ENCODE assay signal across 8 cellular contexts in the genomic region with DNA sequence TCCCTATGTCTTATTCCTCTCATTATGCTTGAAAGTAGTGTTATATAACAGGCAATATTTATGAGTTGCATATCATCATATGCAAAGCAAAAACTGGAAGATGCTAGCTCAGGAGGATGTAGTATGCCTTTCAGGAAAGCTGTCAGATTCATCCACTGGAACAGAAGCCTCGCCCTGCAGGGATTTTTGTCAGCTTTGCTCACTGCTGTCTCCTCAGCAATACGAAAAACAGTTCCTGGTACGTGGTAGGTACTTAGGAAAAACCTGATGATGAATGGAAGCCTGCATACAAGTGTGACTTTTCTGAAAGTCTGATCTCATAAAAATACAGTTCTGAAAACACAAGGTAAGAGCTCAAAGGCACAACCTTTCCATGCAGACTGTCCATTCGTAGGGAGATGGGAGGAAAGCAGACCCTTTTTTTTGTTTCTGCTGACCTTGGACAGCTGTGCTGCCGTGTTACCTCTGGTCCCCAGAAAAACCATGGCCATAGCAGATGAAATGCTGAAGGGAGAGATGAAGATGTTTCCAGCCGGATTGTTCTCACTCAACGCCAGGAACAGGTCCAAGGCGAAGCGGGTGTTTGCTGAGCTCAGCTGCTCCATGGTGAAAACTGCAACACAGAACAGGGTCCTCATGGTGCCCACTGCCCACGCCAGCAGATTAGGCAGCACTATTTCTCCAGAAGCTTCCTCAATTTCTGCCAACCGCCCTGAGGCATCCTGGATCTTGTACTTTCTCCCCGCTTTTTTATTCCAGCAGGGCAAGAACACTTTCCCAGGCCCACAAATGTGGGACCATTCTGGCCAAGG. TPM values are rescaled to one million over a fixed set of nuclear protein-coding genes. Genes with fewer than 3 reads are reported as not detected.
DNase-seq lines count a peak whose midpoint lies in the region; ATAC-seq, FAIRE-seq and TF ChIP-seq lines count a peak whose summit lies in the region.
"Had no signal": no experiment of that assay in that cellular context is flagged by ENCODE, and none has a peak within 500 bp of the region (broad histone marks: within the 10 kb centered on the region; RNA-seq: fewer than 3 reads in every experiment).

No MANE protein-coding gene starts in this region.

- H4K5ac ChIP-seq in IMR-90 (ENCODE audit: low read depth, low read length), result peak overlapping the region; percentile 19; the same call in 1 of the 2 replicates

- H3K27me3 ChIP-seq in IMR-90 (ENCODE audit: control insufficient read depth, insufficient read depth, low read length), result no peaks in the 10 kb centered on the region
- no peaks in the 10 kb centered on the region for H3K27me3 ChIP-seq in adipocyte (replicated peaks; ENCODE audit: control insufficient read depth, insufficient read depth, low read length)
- H3K27me3 ChIP-seq in keratinocyte (ENCODE audit: control insufficient read depth, extremely low read depth, insufficient read depth, low read length), result no peaks in the 10 kb centered on the region
- H3K27me3 ChIP-seq in stomach, result no peaks in the 10 kb centered on the region

- DNase-seq in IMR-90, result no peak
- DNase-seq in adipocyte (ENCODE audit: low read depth), result no peak
- no peak for DNase-seq in keratinocyte (ENCODE audit: low read depth, low spot score)
- DNase-seq in stomach, result no peak
- no peak for DNase-seq in posterior vena cava (ENCODE audit: low spot score)
- DNase-seq in effector CD8-positive, alpha-beta T cell (lab: John Stamatoyannopoulos, UW), result no peak
- no peak for DNase-seq in H54 (ENCODE audit: insufficient read length, low spot score)

- H4K91ac ChIP-seq in IMR-90 (ENCODE audit: insufficient read depth, low read depth, low read length), result peak overlapping the region; percentile 72

- H3K18ac ChIP-seq in IMR-90 (ENCODE audit: low read depth, low read length), result peak overlapping the region; percentile 22

- H2BK120ac ChIP-seq in IMR-90 (ENCODE audit: low read depth, low read length), result peak overlapping the region; percentile 5

- H2BK15ac ChIP-seq in IMR-90 (ENCODE audit: low read depth, low read length), result peak overlapping the region; percentile 51; the same call in 1 of the 3 replicates

- no peak overlapping the region for H3K56ac ChIP-seq in IMR-90 (ENCODE audit: extremely low read depth, insufficient read depth, low read length)

- H3K27ac ChIP-seq in IMR-90 (ENCODE audit: insufficient read depth, low read length), result peak overlapping the region; percentile 80; the same call in 1 of the 2 replicates
- H3K27ac ChIP-seq in keratinocyte (ENCODE audit: control insufficient read depth, insufficient read depth, low read length), result peak overlapping the region; percentile 86
- peak overlapping the region; percentile 92 to 100 (median 96) for H3K27ac ChIP-seq in stomach

- dilution Hi-C loops in IMR-90 (cut with HindIII; ENCODE audit: low sequenced_read_pairs, unreplicated experiment), result no loop called here
- dilution Hi-C loops in keratinocyte (cut with MboI; ENCODE audit: extremely low pct_ligation_motif_present, low sequenced_read_pairs), result no loop called here

- POLR2A ChIA-PET in IMR-90 (lab: Charles Lee; ENCODE audit: unreplicated experiment), result interaction anchor here (1.2 kb wide), 1 partner anchor 71 kb away, joined by 4 read pairs; no protein-coding TSS in a partner anchor

- peak overlapping the region; percentile 72 for H2BK5ac ChIP-seq in IMR-90 (ENCODE audit: low read depth, low read length, poor library complexity, severe bottlenecking)

- H3K9ac ChIP-seq in IMR-90 (ENCODE audit: low read depth, low read length) (peak overlapping the region; percentile 0), adipocyte (ENCODE audit: low read length) (peak overlapping the region; percentile 86), keratinocyte (ENCODE audit: control insufficient read depth, extremely low read depth, insufficient read depth, low read length) (peak overlapping the region; percentile 84)

- no peaks in the 10 kb centered on the region for H4K20me1 ChIP-seq in IMR-90 (ENCODE audit: insufficient read depth, low read length)
- H4K20me1 ChIP-seq in keratinocyte (ENCODE audit: control insufficient read depth, extremely low read depth, insufficient read depth, low read length), result no peaks in the 10 kb centered on the region

- no TSS peak for BruUV-seq in IMR-90 (replicated peaks; lab: Mats Ljungman, UMichigan)

- H3K4me2 ChIP-seq in IMR-90 (ENCODE audit: low read depth, low read length), result peak overlapping the region; percentile 71
- H3K4me2 ChIP-seq in keratinocyte (ENCODE audit: control insufficient read depth, extremely low read depth, insufficient read depth, low read depth, low read length), result peak overlapping the region; percentile 82

- peak overlapping the region; percentile 41 for H2AK5ac ChIP-seq in IMR-90 (ENCODE audit: low read depth, low read length)

- no peak overlapping the region for H3K4me3 ChIP-seq in IMR-90 (ENCODE audit: insufficient read depth, low read depth, low read length)
- H3K4me3 ChIP-seq in adipocyte (ENCODE audit: low read length), result peak overlapping the region; percentile 82
- peak overlapping the region; percentile 48 to 77 (median 60) for H3K4me3 ChIP-seq in keratinocyte (ENCODE audit: control insufficient read depth in 2 of 3, extremely low read depth in 1 of 3, insufficient read depth in 2 of 3, low read depth in 1 of 3, low read length in 3 of 3)
- H3K4me3 ChIP-seq in stomach, result peak overlapping the region; percentile 57 to 71 (median 60)

- H3K79me1 ChIP-seq in IMR-90 (ENCODE audit: low read depth in 1 of 2, low read length in 2 of 2), result peaks cover 16 to 32% of the 10 kb centered on the region in 2 experiments

- FAIRE-seq in keratinocyte (lab: Jason Lieb, UNC) (no peak), H54 (lab: Jason Lieb, UNC) (no peak)
- FAIRE-seq: TTC549 had no signal

- H3K79me2 ChIP-seq in keratinocyte (ENCODE audit: control insufficient read depth, insufficient read depth, low read length), result no peaks in the 10 kb centered on the region

- peak overlapping the region; percentile 82 for H3K4ac ChIP-seq in IMR-90 (ENCODE audit: low read depth, low read length)

- H3K36me3 ChIP-seq in IMR-90 (ENCODE audit: control insufficient read depth, insufficient read depth, low read length), result peaks cover 8% of the 10 kb centered on the region
- H3K36me3 ChIP-seq in adipocyte (ENCODE audit: control insufficient read depth, insufficient read depth, low read length, severe bottlenecking), result peaks cover 30% of the 10 kb centered on the region
- peaks cover 6 to 13% of the 10 kb centered on the region in 2 experiments for H3K36me3 ChIP-seq in keratinocyte (ENCODE audit: control insufficient read depth in 2 of 2, extremely low read depth in 1 of 2, insufficient read depth in 2 of 2, low read length in 2 of 2)
- peaks cover 26 to 41% (median 35%) of the 10 kb centered on the region in 4 donors for H3K36me3 ChIP-seq in stomach

- in situ Hi-C loops in IMR-90 (cut with MboI; ENCODE audit: low sequenced_read_pairs), result loop anchor here (5.0 to 10.0 kb wide), 3 partner anchors 48 to 215 kb away; no protein-coding TSS in a partner anchor

- H3K9me3 ChIP-seq in IMR-90 (ENCODE audit: control insufficient read depth, insufficient read depth, low read length) (no peaks in the 10 kb centered on the region), adipocyte (ENCODE audit: control insufficient read depth, low read length) (peaks cover 4% of the 10 kb centered on the region), keratinocyte (ENCODE audit: control insufficient read depth, low read depth, low read length) (no peaks in the 10 kb centered on the region), stomach (no peaks in the 10 kb centered on the region)

- TF ChIP-seq EP300 in stomach (IDR thresholded peaks at IDR 0.05), result no peak

- ATAC-seq in IMR-90 (ENCODE audit: low read depth), result no peak

- TF ChIP-seq RAD21 in IMR-90 (IDR thresholded peaks at IDR 0.05; ENCODE audit: low read length), result no peak

- 82% methylated on average over 3 of the region's 12 CpGs; no CpG with 5 or more reads in 1 of the 2 experiments for WGBS in IMR-90 (ENCODE audit: extremely low coverage in 2 of 2, insufficient read length in 1 of 2), 2 experiments
- WGBS in stomach, 5 donors, result 24 to 58% (median 29%) methylated on average over 8 to 12 of the region's 12 CpGs

- peak overlapping the region; percentile 76 for H3K23ac ChIP-seq in IMR-90 (ENCODE audit: low read depth, low read length)

- H3K4me1 ChIP-seq in IMR-90 (ENCODE audit: control insufficient read depth, insufficient read depth, low read length) (peaks cover 18% of the 10 kb centered on the region), adipocyte (ENCODE audit: control insufficient read depth, insufficient read depth, low read length) (peaks cover 40% of the 10 kb centered on the region), keratinocyte (ENCODE audit: control insufficient read depth, extremely low read depth, insufficient read depth, low read length) (peaks cover 45% of the 10 kb centered on the region), stomach (peaks cover 41 to 84% (median 54%) of the 10 kb centered on the region in 4 donors)

- H4K8ac ChIP-seq in IMR-90 (ENCODE audit: low read depth in 2 of 2, low read length in 2 of 2), result peak overlapping the region in 1 of 2 experiments; percentile 77; a peak in 3 of 4 replicates

- TF ChIP-seq CTCF in IMR-90 (conservative IDR thresholded peaks at IDR 0.05; ENCODE audit: low read depth, low read length) (no peak), keratinocyte (optimal IDR thresholded peaks at IDR 0.05 in 1 of 3, IDR thresholded peaks at IDR 0.05 in 1 of 3, conservative IDR thresholded peaks at IDR 0.05 in 1 of 3; ENCODE audit: extremely low read depth in 1 of 3, insufficient read depth in 2 of 3, low read length in 3 of 3) (no peak), stomach (IDR thresholded peaks at IDR 0.05) (no peak)

- no peak overlapping the region for H2AFZ ChIP-seq in IMR-90 (replicated peaks; ENCODE audit: low read length, poor library complexity)
- no peak overlapping the region for H2AFZ ChIP-seq in keratinocyte (ENCODE audit: control insufficient read depth, low read length)

- H2BK20ac ChIP-seq in IMR-90 (ENCODE audit: low read depth, low read length), result peak overlapping the region; percentile 10; the same call in 1 of the 2 replicates

- intact Hi-C loops in IMR-90 (cut with micrococcal nuclease) (loop anchor here (5.0 kb wide), 1 partner anchor 103 kb away; no protein-coding TSS in a partner anchor), stomach (cut with DNase I; ENCODE audit: low total_unique reads) (loop anchor here (10.0 kb wide), 1 partner anchor 45 kb away; no protein-coding TSS in a partner anchor), posterior vena cava (cut with DNase I) (loop anchor here in 1 of 2 donors (10.0 kb wide), 2 partner anchors 45 to 215 kb away; no protein-coding TSS in a partner anchor)

- H3K9me1 ChIP-seq in IMR-90 (ENCODE audit: insufficient read depth, low read length) (peaks cover 21% of the 10 kb centered on the region), keratinocyte (ENCODE audit: control insufficient read depth, extremely low read depth, insufficient read depth, low read length) (peaks cover 6% of the 10 kb centered on the region)

- peak overlapping the region; percentile 44 for H3K14ac ChIP-seq in IMR-90 (replicated peaks; ENCODE audit: low read depth, low read length)

- CTCF ChIA-PET in IMR-90 (lab: Yijun Ruan, JAX), result interaction anchor here (0.8 to 1.8 kb wide), 4 partner anchors 19 to 112 kb away, joined by 3 to 5 read pairs (median 4); no protein-coding TSS in a partner anchor

- H2AK9ac ChIP-seq in IMR-90 (replicated peaks; ENCODE audit: low read depth, low read length, poor library complexity), result peak overlapping the region; percentile 60

- no peak for TF ChIP-seq POLR2A in IMR-90 (IDR thresholded peaks at IDR 0.05; ENCODE audit: low read depth, low read length)
- TF ChIP-seq POLR2A in stomach (IDR thresholded peaks at IDR 0.05), result no peak
- TF ChIP-seq POLR2A in H54 (IDR thresholded peaks at IDR 0.05; ENCODE audit: low read depth, low read length), result no peak

RNA-seq across cellular contexts. Expression of gene SERPINB1, which starts 1.5 kb away (rescaled TPM):
- total RNA-seq in IMR-90 (2012; rRNA removed) (6.1 TPM in 2 replicates), stomach (100 to 1,000 TPM in 1 of 5 donors, 10 to 100 TPM in 4; 10.3 to 122 (median 18.7) TPM), posterior vena cava (10 to 100 TPM; 30.8 to 44.0 TPM)
- polyA plus RNA-seq in IMR-90 (2012; rRNA removed) (7.0 and 9.1 TPM in 2 replicates), keratinocyte (38.4 to 76.0 TPM (median 71.9 TPM) in 3 replicates), stomach (100 to 1,000 TPM; 126 to 146 (median 129) TPM)
- polyA plus RNA-seq in IMR-90 (2012; cell fraction: cytosol; rRNA removed), result 2.8 and 2.9 TPM in 2 replicates
- polyA plus RNA-seq in IMR-90 (2012; cell fraction: nucleus; rRNA removed; ENCODE audit: low replicate concordance), result 1.4 and 6.8 TPM in 2 replicates
- polyA plus RNA-seq in keratinocyte (2011; ENCODE audit: low read depth), result 13.5 TPM
- 46.9 and 80.2 TPM in 2 replicates for polyA plus RNA-seq in keratinocyte (2011; cell fraction: cytosol; rRNA removed)
- polyA plus RNA-seq in keratinocyte (2011; cell fraction: nucleus; rRNA removed), result 31.5 and 46.9 TPM in 2 replicates
- polyA plus RNA-seq in keratinocyte (2012; ENCODE audit: low replicate concordance), result 8.0 and 64.9 TPM in 2 replicates
- 9.1 to 34.9 TPM (median 24.7 TPM) in 3 replicates for polyA minus RNA-seq in keratinocyte
- polyA minus RNA-seq in keratinocyte (2011; cell fraction: cytosol; rRNA and poly(A)+ RNA removed), result 33.0 TPM
- polyA minus RNA-seq in keratinocyte (2011; cell fraction: nucleus; rRNA and poly(A)+ RNA removed), result 11.6 and 16.4 TPM in 2 replicates

Comparison
In these comparisons a context has a peak if more than half of its experiments do, and no peak if none do; other contexts are left out.
1. H3K9ac ChIP-seq: peak in every context shown above with its lines; median percentile 86 in adipocyte; 84 in keratinocyte; 0 in IMR-90.